8 cellular contexts compared by ENCODE assay signal in genomic region chr11:66593303-66593635, GRCh38. TPM values are rescaled to one million over a fixed set of nuclear protein-coding genes. Genes with fewer than 3 reads are reported as not detected.
DNase-seq lines count a peak whose midpoint lies in the region; ATAC-seq and TF ChIP-seq lines count a peak whose summit lies in the region.

No MANE protein-coding gene starts in this region.

- H3K4me3 ChIP-seq in breast epithelium (peak overlapping the region; percentile 69 to 77 (median 72)), mesendoderm (ENCODE audit: low read length) (peak overlapping the region; percentile 49)

- H3K27me3 ChIP-seq in breast epithelium (no peaks in the 10 kb centered on the region), mesendoderm (ENCODE audit: insufficient read depth, low read length, poor library complexity) (no peaks in the 10 kb centered on the region)

- H3K27ac ChIP-seq in breast epithelium (peak overlapping the region; percentile 88 to 94), mesendoderm (ENCODE audit: low read depth, low read length) (no peak overlapping the region)

- H3K4me1 ChIP-seq in breast epithelium = peaks cover 0 to 4% of the 10 kb centered on the region in 2 donors
- H3K4me1 ChIP-seq in mesendoderm (ENCODE audit: control insufficient read depth, low read depth, low read length) = no peaks in the 10 kb centered on the region

- no peak for TF ChIP-seq POLR2A in breast epithelium (IDR thresholded peaks at IDR 0.05)

- no peak for TF ChIP-seq CTCF in breast epithelium (IDR thresholded peaks at IDR 0.05)

- no peak overlapping the region for H2AK5ac ChIP-seq in mesendoderm (ENCODE audit: low read length)

- H3K79me1 ChIP-seq in mesendoderm (ENCODE audit: low read length) = no peaks in the 10 kb centered on the region

- H3K9me3 ChIP-seq in breast epithelium = no peaks in the 10 kb centered on the region

- H3K4ac ChIP-seq in mesendoderm (ENCODE audit: low read depth, low read length) = no peak overlapping the region

- H3K79me2 ChIP-seq in mesendoderm (ENCODE audit: control insufficient read depth, insufficient read depth, low read length) = no peaks in the 10 kb centered on the region

- DNase-seq in breast epithelium (ENCODE audit: low spot score in 2 of 2) (no peak), mesendoderm (no peak), SHP77 treated with DMSO at 0.1 percent for 48 hours (lab: John Stamatoyannopoulos, UW) (no peak), NCI-H1092 treated with DMSO at 0.1 percent for 48 hours (lab: John Stamatoyannopoulos, UW) (no peak), KG1 (lab: John Stamatoyannopoulos, UW) (no peak), NCI-H1694 (lab: John Stamatoyannopoulos, UW) (no peak)

- H2BK5ac ChIP-seq in mesendoderm (ENCODE audit: low read length) = no peak overlapping the region

- H3K36me3 ChIP-seq in breast epithelium (no peaks in the 10 kb centered on the region), mesendoderm (ENCODE audit: control insufficient read depth, insufficient read depth, low read length) (no peaks in the 10 kb centered on the region)

- H2BK120ac ChIP-seq in mesendoderm (ENCODE audit: low read depth, low read length) = no peak overlapping the region

- H3K9ac ChIP-seq in mesendoderm (ENCODE audit: low read length) = peak overlapping the region; percentile 86

- H2BK15ac ChIP-seq in mesendoderm (replicated peaks; ENCODE audit: low read depth) = no peak overlapping the region

- WGBS in mesendoderm (ENCODE audit: extremely low coverage, insufficient coverage, low lambda C conversion rate) = no CpG with 5 or more reads among the region's 12 CpGs

- H4K5ac ChIP-seq in mesendoderm (ENCODE audit: low read length) = no peak overlapping the region

- H4K8ac ChIP-seq in mesendoderm (ENCODE audit: low read depth, low read length) = no peak overlapping the region

- no peak overlapping the region for H3K18ac ChIP-seq in mesendoderm (ENCODE audit: low read length)

- ATAC-seq in GM18502 (IDR thresholded peaks at IDR 0.05; ENCODE audit: poor library complexity, unreplicated experiment) (peak; percentile 32), HG03439 (IDR thresholded peaks at IDR 0.05; ENCODE audit: unreplicated experiment) (peak; percentile 33)

- intact Hi-C loops in breast epithelium (cut with DNase I; ENCODE audit: low total_unique reads) = no loop called here

- H3K23ac ChIP-seq in mesendoderm (ENCODE audit: low read length) = no peak overlapping the region

- H3K56ac ChIP-seq in mesendoderm (ENCODE audit: low read length) = peak overlapping the region; percentile 92

- H3K4me2 ChIP-seq in mesendoderm (ENCODE audit: low read length) = peak overlapping the region; percentile 60

RNA-seq across cellular contexts. Expression of gene CCS, which starts 0.3 kb away (rescaled TPM):
- 10 to 100 TPM; 27.5 to 44.2 (median 33.1) TPM for total RNA-seq in breast epithelium
- 23.1 TPM for polyA plus RNA-seq in mesendoderm (2013, experiment 1 of 2)
- polyA plus RNA-seq in mesendoderm (2013, experiment 2 of 2) = 22.0 TPM

RNA-seq across cellular contexts. Expression of gene CCDC87, which starts 0.4 kb away (rescaled TPM):
- under 1 TPM in 1 of 3 donors, not detected in 2; 0.15 TPM for total RNA-seq in breast epithelium
- 0.21 TPM for polyA plus RNA-seq in mesendoderm (2013, experiment 1 of 2)
- 0.15 TPM for polyA plus RNA-seq in mesendoderm (2013, experiment 2 of 2)

RNA-seq across cellular contexts. Expression of gene RBM14, which starts 23.2 kb away (rescaled TPM):
- total RNA-seq in breast epithelium = 10 to 100 TPM; 42.6 to 55.0 (median 54.6) TPM
- polyA plus RNA-seq in mesendoderm (2013, experiment 1 of 2) = 92.7 TPM
- 90.3 TPM for polyA plus RNA-seq in mesendoderm (2013, experiment 2 of 2)

RNA-seq across cellular contexts. Expression of gene CTSF, which starts 24.9 kb away (rescaled TPM):
- total RNA-seq in breast epithelium = 100 to 1,000 TPM in 2 of 3 donors, 10 to 100 TPM in 1; 98.6 to 149 (median 116) TPM
- polyA plus RNA-seq in mesendoderm (2013, experiment 1 of 2) = 0.22 TPM
- polyA plus RNA-seq in mesendoderm (2013, experiment 2 of 2) = 0.32 TPM

RNA-seq across cellular contexts. Expression of gene RBM4, which starts 45.2 kb away (rescaled TPM):
- 10 to 100 TPM; 73.9 to 98.3 (median 81.0) TPM for total RNA-seq in breast epithelium
- polyA plus RNA-seq in mesendoderm (2013, experiment 1 of 2) = 165 TPM
- polyA plus RNA-seq in mesendoderm (2013, experiment 2 of 2) = 161 TPM
